Comparison of ENCODE assay signal across 10 cellular contexts in genomic region chr16:71628810-71629209, GRCh38. TPM values are rescaled to one million over a fixed set of nuclear protein-coding genes. Genes with fewer than 3 reads are reported as not detected.
DNase-seq lines count a peak whose midpoint lies in the region; ATAC-seq and TF ChIP-seq lines count a peak whose summit lies in the region.
"Had no signal": no experiment of that assay in that cellular context is flagged by ENCODE, and none has a peak within 500 bp of the region (broad histone marks: within the 10 kb centered on the region; RNA-seq: fewer than 3 reads in every experiment).

No MANE protein-coding gene starts in this region.

- H2BK5ac ChIP-seq in neuronal stem cell (ENCODE audit: low read length): no peak overlapping the region

- H3K4me1 Mint-ChIP-seq in endothelial cell (ENCODE audit: unreplicated experiment) (peaks cover 21% of the 10 kb centered on the region), natural killer cell (no peaks in the 10 kb centered on the region)

- H3K9me3 ChIP-seq in neuronal stem cell (replicated peaks in 1 of 2; ENCODE audit: control insufficient read depth in 2 of 2, insufficient read depth in 1 of 2, low read depth in 1 of 2, low read length in 2 of 2): peaks cover 1 to 3% of the 10 kb centered on the region in 2 donors

- no peak overlapping the region for H2BK120ac ChIP-seq in neuronal stem cell (ENCODE audit: low read depth, low read length)

- H3K79me1 ChIP-seq in neuronal stem cell (ENCODE audit: low read depth, low read length): no peaks in the 10 kb centered on the region

- intact Hi-C loops in natural killer cell (cut with micrococcal nuclease): no loop called here

- no peak overlapping the region for H4K8ac ChIP-seq in neuronal stem cell (ENCODE audit: low read depth, low read length)

- H3K4me2 ChIP-seq in neuronal stem cell (ENCODE audit: insufficient read depth, low read length, poor library complexity, severe bottlenecking): no peak overlapping the region

- H2AK5ac ChIP-seq in neuronal stem cell (ENCODE audit: low read depth, low read length): no peak overlapping the region

- no CpG with 5 or more reads among the region's 5 CpGs for WGBS in neuronal stem cell (ENCODE audit: extremely low coverage in 2 of 2, insufficient read length in 2 of 2, insufficient replicate concordance in 1 of 2), 2 donors

- peak overlapping the region; percentile 65 for H3K27ac Mint-ChIP-seq in endothelial cell (ENCODE audit: unreplicated experiment)
- H3K27ac Mint-ChIP-seq in natural killer cell: no peak overlapping the region

- H3K18ac ChIP-seq in neuronal stem cell (ENCODE audit: low read length): peak overlapping the region; percentile 15

- DNase-seq in DMS53 treated with DMSO at 0.1 percent for 48 hours (lab: John Stamatoyannopoulos, UW; ENCODE audit: unreplicated experiment) (peak; percentile 15), NCI-H510A treated with DMSO at 0.1 percent for 48 hours (lab: John Stamatoyannopoulos, UW) (peak; percentile 51), endothelial cell (ENCODE audit: low spot score) (peak; percentile 28), neuronal stem cell (ENCODE audit: low spot score) (no peak), natural killer cell (no peak), NCI-H1694 (lab: John Stamatoyannopoulos, UW) (no peak)
- no peak for DNase-seq in stimulated activated CD4-positive, alpha-beta T cell treated with anti-CD3 and anti-CD28 coated beads, Interleukin-4, amount 100 ng/mL, for 1 hour
- DNase-seq: CD4-positive, alpha-beta memory T cell had no signal

- H3K14ac ChIP-seq in neuronal stem cell (ENCODE audit: low read length): no peak overlapping the region

- no peak overlapping the region for H3K4me3 ChIP-seq in neuronal stem cell (ENCODE audit: low read length in 2 of 2)

- H3K4me1 ChIP-seq in neuronal stem cell (ENCODE audit: control insufficient read depth in 2 of 2, insufficient read depth in 1 of 2, low read depth in 1 of 2, low read length in 2 of 2): peaks cover 2 to 11% of the 10 kb centered on the region in 2 donors

- no peak overlapping the region for H3K27ac ChIP-seq in neuronal stem cell (replicated peaks; ENCODE audit: low read length)

- peaks cover 0 to 2% of the 10 kb centered on the region in 2 donors for H3K36me3 ChIP-seq in neuronal stem cell (replicated peaks in 1 of 2; ENCODE audit: control insufficient read depth in 2 of 2, insufficient read depth in 2 of 2, low read length in 2 of 2)

- H3K4ac ChIP-seq in neuronal stem cell (ENCODE audit: low read length): no peak overlapping the region

- TF ChIP-seq CTCF in endothelial cell (IDR thresholded peaks at IDR 0.05; ENCODE audit: unreplicated experiment) (no peak), natural killer cell (IDR thresholded peaks at IDR 0.05) (no peak)

- ATAC-seq in natural killer cell (no peak), HG02884 (IDR thresholded peaks at IDR 0.05; ENCODE audit: unreplicated experiment) (no peak)

- no peak overlapping the region for H4K91ac ChIP-seq in neuronal stem cell (ENCODE audit: low read depth, low read length, poor library complexity)

- H3K27me3 ChIP-seq in neuronal stem cell (ENCODE audit: control insufficient read depth in 3 of 3, insufficient read depth in 3 of 3, low read depth in 1 of 3, low read length in 3 of 3): peaks cover 8 to 39% (median 30%) of the 10 kb centered on the region in 3 experiments

- no peaks in the 10 kb centered on the region for H3K9me3 Mint-ChIP-seq in endothelial cell (ENCODE audit: unreplicated experiment)
- H3K9me3 Mint-ChIP-seq in natural killer cell: no peaks in the 10 kb centered on the region

- H2BK12ac ChIP-seq in neuronal stem cell (ENCODE audit: low read length): no peak overlapping the region

- H2BK15ac ChIP-seq in neuronal stem cell (ENCODE audit: low read length): no peak overlapping the region

- no peak overlapping the region for H3K4me3 Mint-ChIP-seq in endothelial cell (ENCODE audit: unreplicated experiment)
- no peak overlapping the region for H3K4me3 Mint-ChIP-seq in natural killer cell
- H3K4me3 Mint-ChIP-seq: CD4-positive, alpha-beta memory T cell had no signal

- H3K27me3 Mint-ChIP-seq in endothelial cell (ENCODE audit: unreplicated experiment): peaks cover 2% of the 10 kb centered on the region
- peaks cover 14 to 18% of the 10 kb centered on the region in 2 donors for H3K27me3 Mint-ChIP-seq in natural killer cell (ENCODE audit: low read depth in 2 of 2)
- H3K27me3 Mint-ChIP-seq: progenitor cell of endocrine pancreas had no signal

- peak overlapping the region; percentile 82 for H2AFZ ChIP-seq in neuronal stem cell (ENCODE audit: low read length)

- H3K36me3 Mint-ChIP-seq in endothelial cell (ENCODE audit: low read depth, unreplicated experiment) (no peaks in the 10 kb centered on the region), natural killer cell (no peaks in the 10 kb centered on the region)
- H3K36me3 Mint-ChIP-seq: CD4-positive, alpha-beta memory T cell had no signal

- no peak overlapping the region for H3K23ac ChIP-seq in neuronal stem cell (ENCODE audit: low read depth, low read length, poor library complexity)

- H3K9ac ChIP-seq in neuronal stem cell (ENCODE audit: low read depth, low read length, poor library complexity): no peak overlapping the region

RNA-seq across cellular contexts. Expression of gene MARVELD3, which starts 2.8 kb away (rescaled TPM):
- total RNA-seq in endothelial cell (ENCODE audit: unreplicated experiment) (3.9 TPM), natural killer cell (not detected)
- polyA plus RNA-seq in neuronal stem cell (2013, experiment 1 of 2): 0.04 TPM
- 0.10 TPM for polyA plus RNA-seq in neuronal stem cell (2013, experiment 2 of 2)
- total RNA-seq: CD4-positive, alpha-beta memory T cell had no signal
- polyA plus RNA-seq: CD4-positive, alpha-beta memory T cell had no signal

RNA-seq across cellular contexts. Expression of gene TAT, which starts 51.9 kb away (rescaled TPM):
- total RNA-seq in endothelial cell (ENCODE audit: unreplicated experiment) (not detected), natural killer cell (not detected)
- 0.03 TPM for polyA plus RNA-seq in neuronal stem cell (2013, experiment 1 of 2)
- polyA plus RNA-seq in neuronal stem cell (2013, experiment 2 of 2): not detected
- total RNA-seq: CD4-positive, alpha-beta memory T cell; progenitor cell of endocrine pancreas had no signal
- polyA plus RNA-seq: CD4-positive, alpha-beta memory T cell had no signal

Comparison
In these comparisons a context has a peak if more than half of its experiments do, and no peak if none do; other contexts are left out.
1. DNase-seq: peak in DMS53 treated with DMSO at 0.1 percent for 48 hours (single experiment), NCI-H510A treated with DMSO at 0.1 percent for 48 hours (single experiment) and endothelial cell (single experiment); none in neuronal stem cell (single experiment), natural killer cell (single experiment), NCI-H1694 (single experiment) and stimulated activated CD4-positive, alpha-beta T cell treated with anti-CD3 and anti-CD28 coated beads, Interleukin-4, amount 100 ng/mL, for 1 hour (single experiment).